Comparison of ENCODE assay signal across 18 cellular contexts in the genomic region with DNA sequence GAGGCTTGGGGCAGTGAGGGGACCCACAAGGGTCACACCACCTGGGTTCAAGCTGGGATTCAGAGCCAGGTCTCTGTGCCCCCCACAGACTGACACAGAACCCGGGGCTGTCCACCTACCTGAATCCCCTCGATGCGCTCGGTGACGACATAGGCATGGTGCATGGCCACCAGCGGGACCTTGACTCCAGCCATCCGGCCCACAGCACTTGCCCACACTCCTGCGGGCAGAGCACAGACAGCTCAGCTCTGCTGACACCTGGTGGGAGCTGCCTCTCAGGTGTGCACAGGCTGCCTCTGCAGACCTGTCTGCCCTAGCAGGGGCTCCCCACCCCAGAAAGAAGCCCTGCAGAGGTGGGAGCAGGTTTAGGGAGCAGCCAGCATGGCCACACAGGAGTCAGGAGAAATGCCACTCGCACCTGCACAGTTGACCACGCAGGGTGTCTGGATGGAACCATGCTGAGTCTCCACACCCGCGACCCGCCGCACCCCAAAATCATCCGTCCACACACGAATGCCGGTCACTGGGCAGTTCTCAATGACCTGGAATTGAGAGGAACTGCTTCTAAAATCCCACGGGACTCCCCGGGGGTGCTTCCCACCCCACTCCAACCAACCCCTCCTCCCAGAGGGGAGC. TPM values are rescaled to one million over a fixed set of nuclear protein-coding genes. Genes with fewer than 3 reads are reported as not detected.
DNase-seq lines count a peak whose midpoint lies in the region; ATAC-seq and TF ChIP-seq lines count a peak whose summit lies in the region.
"Had no signal": no experiment of that assay in that cellular context is flagged by ENCODE, and none has a peak within 500 bp of the region (broad histone marks: within the 10 kb centered on the region; RNA-seq: fewer than 3 reads in every experiment).

No MANE protein-coding gene starts in this region.

- H3K9me3 ChIP-seq in WERI-Rb-1 (ENCODE audit: severe bottlenecking): no peaks in the 10 kb centered on the region
- H3K9me3 ChIP-seq in right lobe of liver: no peaks in the 10 kb centered on the region
- no peaks in the 10 kb centered on the region for H3K9me3 ChIP-seq in upper lobe of right lung
- H3K9me3 ChIP-seq: left lung, SJSA1 had no signal

- H3K4me3 ChIP-seq in WERI-Rb-1 (ENCODE audit: low read depth, low read length) (no peak overlapping the region), right lobe of liver (no peak overlapping the region), upper lobe of right lung (no peak overlapping the region)
- H3K4me3 ChIP-seq: left lung, SJSA1 had no signal

- ATAC-seq in right lobe of liver (no peak), upper lobe of right lung (no peak)
- ATAC-seq: activated naive CD8-positive, alpha-beta T cell treated with anti-CD3 and anti-CD28 coated beads, Interleukin-2, amount 50 U/mL, for 24 hours; activated T-helper 17 cell treated with anti-CD3 and anti-CD28 coated beads, Interleukin-2, amount 50 U/mL, for 72 hours; left lung; Panc1 had no signal

- H3K27ac Mint-ChIP-seq in activated naive CD4-positive, alpha-beta T cell treated with anti-CD3 and anti-CD28 coated beads, Interleukin-2, amount 10 ng/mL, durations not matched to agents 7 days and 5 days: no peak overlapping the region
- no peak overlapping the region for H3K27ac Mint-ChIP-seq in activated naive CD4-positive, alpha-beta T cell treated with anti-CD3 and anti-CD28 coated beads for 36 hours
- no peak overlapping the region for H3K27ac Mint-ChIP-seq in glutamatergic neuron (ENCODE audit: unreplicated experiment)
- H3K27ac Mint-ChIP-seq: activated B cell treated with CpG ODN at 0.5 μM for 24 hours; activated naive CD8-positive, alpha-beta T cell treated with anti-CD3 and anti-CD28 coated beads, Interleukin-2, amount 50 U/mL, for 24 hours; activated T-helper 17 cell treated with anti-CD3 and anti-CD28 coated beads, Interleukin-2, amount 50 U/mL, for 72 hours; brain had no signal

- peaks cover 8% of the 10 kb centered on the region for H3K4me1 Mint-ChIP-seq in activated naive CD4-positive, alpha-beta T cell treated with anti-CD3 and anti-CD28 coated beads, Interleukin-2, amount 10 ng/mL, durations not matched to agents 7 days and 5 days
- H3K4me1 Mint-ChIP-seq in activated naive CD4-positive, alpha-beta T cell treated with anti-CD3 and anti-CD28 coated beads for 36 hours (ENCODE audit: low read depth): peaks cover 4% of the 10 kb centered on the region
- H3K4me1 Mint-ChIP-seq in glutamatergic neuron (ENCODE audit: low read depth, unreplicated experiment): peaks cover 13% of the 10 kb centered on the region
- H3K4me1 Mint-ChIP-seq: brain, CD14-positive monocyte had no signal

- H3K36me3 ChIP-seq in WERI-Rb-1 (no peaks in the 10 kb centered on the region; the same call in 1 of the 2 replicates), right lobe of liver (peaks cover 0 to 45% (median 10%) of the 10 kb centered on the region in 4 donors), upper lobe of right lung (no peaks in the 10 kb centered on the region)
- H3K36me3 ChIP-seq: left lung, SJSA1 had no signal

- H3K4me3 Mint-ChIP-seq in activated naive CD4-positive, alpha-beta T cell treated with anti-CD3 and anti-CD28 coated beads, Interleukin-2, amount 10 ng/mL, durations not matched to agents 7 days and 5 days: no peak overlapping the region
- no peak overlapping the region for H3K4me3 Mint-ChIP-seq in activated naive CD4-positive, alpha-beta T cell treated with anti-CD3 and anti-CD28 coated beads for 36 hours
- H3K4me3 Mint-ChIP-seq in glutamatergic neuron (ENCODE audit: unreplicated experiment): no peak overlapping the region
- H3K4me3 Mint-ChIP-seq: activated B cell treated with CpG ODN at 0.5 μM for 24 hours; activated naive CD8-positive, alpha-beta T cell treated with anti-CD3 and anti-CD28 coated beads, Interleukin-2, amount 50 U/mL, for 24 hours; activated T-helper 17 cell treated with anti-CD3 and anti-CD28 coated beads, Interleukin-2, amount 50 U/mL, for 72 hours; brain; CD14-positive monocyte had no signal

- H3K27me3 ChIP-seq in WERI-Rb-1 (ENCODE audit: insufficient read depth, low read depth, severe bottlenecking) (no peaks in the 10 kb centered on the region), right lobe of liver (no peaks in the 10 kb centered on the region), upper lobe of right lung (no peaks in the 10 kb centered on the region)

- WGBS in right lobe of liver (ENCODE audit: insufficient coverage, low coverage, low lambda C conversion rate, missing lambda C conversion rate): 85% methylated on average over 6 of the region's 19 CpGs

- DNase-seq in activated naive CD4-positive, alpha-beta T cell treated with anti-CD3 and anti-CD28 coated beads, Interleukin-2, amount 10 ng/mL, durations not matched to agents 7 days and 5 days: peak; percentile 16
- DNase-seq in activated naive CD4-positive, alpha-beta T cell treated with anti-CD3 and anti-CD28 coated beads for 36 hours: no peak
- DNase-seq in WERI-Rb-1 (no peak), right lobe of liver (peak in 2 of 3 donors; percentile 37 to 49), upper lobe of right lung (peak; percentile 51), glutamatergic neuron (no peak), NCI-H510A (lab: John Stamatoyannopoulos, UW) (no peak)
- no peak for DNase-seq in activated CD4-positive, CD25-positive, alpha-beta regulatory T cell treated with anti-CD3 and anti-CD28 coated beads, Interleukin-2, amount 50 U/mL, for 72 hours
- DNase-seq: activated B cell treated with CpG ODN at 0.5 μM for 24 hours; activated naive CD8-positive, alpha-beta T cell treated with anti-CD3 and anti-CD28 coated beads, Interleukin-2, amount 50 U/mL, for 24 hours; MM.1S; NCI-H146 had no signal

- no peaks in the 10 kb centered on the region for H3K9me3 Mint-ChIP-seq in activated naive CD4-positive, alpha-beta T cell treated with anti-CD3 and anti-CD28 coated beads, Interleukin-2, amount 10 ng/mL, durations not matched to agents 7 days and 5 days
- H3K9me3 Mint-ChIP-seq in activated naive CD4-positive, alpha-beta T cell treated with anti-CD3 and anti-CD28 coated beads for 36 hours: no peaks in the 10 kb centered on the region
- peaks cover 5% of the 10 kb centered on the region for H3K9me3 Mint-ChIP-seq in glutamatergic neuron (ENCODE audit: unreplicated experiment)
- H3K9me3 Mint-ChIP-seq: activated B cell treated with CpG ODN at 0.5 μM for 24 hours; activated naive CD8-positive, alpha-beta T cell treated with anti-CD3 and anti-CD28 coated beads, Interleukin-2, amount 50 U/mL, for 24 hours; activated T-helper 17 cell treated with anti-CD3 and anti-CD28 coated beads, Interleukin-2, amount 50 U/mL, for 72 hours; brain; CD14-positive monocyte had no signal

- H3K4me1 ChIP-seq in right lobe of liver: no peaks in the 10 kb centered on the region
- no peaks in the 10 kb centered on the region for H3K4me1 ChIP-seq in upper lobe of right lung
- H3K4me1 ChIP-seq: left lung, SJSA1 had no signal

- peak; percentile 15; the same call in 1 of the 2 replicates for TF ChIP-seq CTCF in WERI-Rb-1 (IDR thresholded peaks at IDR 0.05; ENCODE audit: low read depth, low read length)
- no peak for TF ChIP-seq CTCF in right lobe of liver (IDR thresholded peaks at IDR 0.05)
- TF ChIP-seq CTCF in upper lobe of right lung (IDR thresholded peaks at IDR 0.05): no peak
- no peak for TF ChIP-seq CTCF in glutamatergic neuron (IDR thresholded peaks at IDR 0.05; ENCODE audit: partially characterized antibody, unreplicated experiment)

- CTCF ChIA-PET in activated naive CD4-positive, alpha-beta T cell treated with anti-CD3 and anti-CD28 coated beads, Interleukin-2, amount 10 ng/mL, durations not matched to agents 7 days and 5 days (lab: Charles Lee): interaction anchor here (1.2 kb wide), 1 partner anchor 10 kb away, joined by 3 read pairs; no protein-coding TSS in a partner anchor
- CTCF ChIA-PET in activated naive CD4-positive, alpha-beta T cell treated with anti-CD3 and anti-CD28 coated beads for 36 hours (lab: Charles Lee): interaction anchor here (1.0 kb wide), 1 partner anchor 141 kb away, joined by 4 read pairs; no protein-coding TSS in a partner anchor

- H3K27me3 Mint-ChIP-seq in activated naive CD4-positive, alpha-beta T cell treated with anti-CD3 and anti-CD28 coated beads, Interleukin-2, amount 10 ng/mL, durations not matched to agents 7 days and 5 days: peaks cover 14% of the 10 kb centered on the region
- H3K27me3 Mint-ChIP-seq in activated naive CD4-positive, alpha-beta T cell treated with anti-CD3 and anti-CD28 coated beads for 36 hours (ENCODE audit: low read depth): peaks cover 8% of the 10 kb centered on the region
- H3K27me3 Mint-ChIP-seq in glutamatergic neuron (ENCODE audit: unreplicated experiment): peaks cover 12% of the 10 kb centered on the region

- no peak for TF ChIP-seq POLR2A in right lobe of liver (IDR thresholded peaks at IDR 0.05)

- H3K27ac ChIP-seq in WERI-Rb-1 (no peak overlapping the region), right lobe of liver (no peak overlapping the region), upper lobe of right lung (no peak overlapping the region)
- H3K27ac ChIP-seq: left lung, SJSA1 had no signal

- intact Hi-C loops in activated naive CD4-positive, alpha-beta T cell treated with anti-CD3 and anti-CD28 coated beads for 36 hours (cut with micrococcal nuclease): no loop called here
- intact Hi-C loops in right lobe of liver (cut with DNase I): loop anchor here in 1 of 2 donors (10.0 kb wide), 1 partner anchor 205 kb away; the partner anchor contains the start of gene MYMK
- intact Hi-C loops in upper lobe of right lung (cut with DNase I): loop anchor here (5.0 kb wide), 1 partner anchor 197 kb away; the partner anchor contains the start of gene ADAMTSL2

- H3K36me3 Mint-ChIP-seq in activated naive CD4-positive, alpha-beta T cell treated with anti-CD3 and anti-CD28 coated beads, Interleukin-2, amount 10 ng/mL, durations not matched to agents 7 days and 5 days: no peaks in the 10 kb centered on the region
- no peaks in the 10 kb centered on the region for H3K36me3 Mint-ChIP-seq in activated naive CD4-positive, alpha-beta T cell treated with anti-CD3 and anti-CD28 coated beads for 36 hours (ENCODE audit: low read depth)
- H3K36me3 Mint-ChIP-seq in glutamatergic neuron (ENCODE audit: unreplicated experiment): no peaks in the 10 kb centered on the region
- H3K36me3 Mint-ChIP-seq: brain, CD14-positive monocyte had no signal

RNA-seq across cellular contexts. Expression of gene SARDH, which starts 8.4 kb away (rescaled TPM):
- total RNA-seq in activated naive CD4-positive, alpha-beta T cell treated with anti-CD3 and anti-CD28 coated beads for 36 hours: 1 to 10 TPM; 7.7 TPM
- total RNA-seq in right lobe of liver (100 to 1,000 TPM in 3 of 6 experiments, 10 to 100 TPM in 3; 67.3 to 183 (median 101) TPM), upper lobe of right lung (6.8 TPM), glutamatergic neuron (ENCODE audit: unreplicated experiment) (2.0 TPM)
- total RNA-seq: activated B cell treated with CpG ODN at 0.5 μM for 24 hours had no signal

Comparison
In these comparisons a context has a peak if more than half of its experiments do, and no peak if none do; other contexts are left out.
1. DNase-seq: peak in activated naive CD4-positive, alpha-beta T cell treated with anti-CD3 and anti-CD28 coated beads, Interleukin-2, amount 10 ng/mL, durations not matched to agents 7 days and 5 days (single experiment), right lobe of liver (2 of 3) and upper lobe of right lung (single experiment); none in activated naive CD4-positive, alpha-beta T cell treated with anti-CD3 and anti-CD28 coated beads for 36 hours (single experiment), WERI-Rb-1 (single experiment), activated CD4-positive, CD25-positive, alpha-beta regulatory T cell treated with anti-CD3 and anti-CD28 coated beads, Interleukin-2, amount 50 U/mL, for 72 hours (single experiment), glutamatergic neuron (single experiment) and NCI-H510A (single experiment).